In genomic region chr5:103232393-103232999, GRCh38 we compare ENCODE assay signal across 9 cellular contexts. TPM values are rescaled to one million over a fixed set of nuclear protein-coding genes. Genes with fewer than 3 reads are reported as not detected.
DNase-seq lines count a peak whose midpoint lies in the region; ATAC-seq, FAIRE-seq and TF ChIP-seq lines count a peak whose summit lies in the region.
"Had no signal": no experiment of that assay in that cellular context is flagged by ENCODE, and none has a peak within 500 bp of the region (broad histone marks: within the 10 kb centered on the region; RNA-seq: fewer than 3 reads in every experiment).

No MANE protein-coding gene starts in this region.

- no peak overlapping the region for H3K23ac ChIP-seq in H1 (ENCODE audit: insufficient read length)

- TF ChIP-seq POLR2A in H1 (IDR thresholded peaks at IDR 0.05; ENCODE audit: control extremely low read depth in 1 of 2, low read depth in 2 of 2, low read length in 2 of 2), result no peak

- no peak for TF ChIP-seq EP300 in H1 (IDR thresholded peaks at IDR 0.05; ENCODE audit: borderline replicate concordance in 1 of 2, low read depth in 2 of 2, low read length in 2 of 2)

- peak; percentile 97 for ATAC-seq in DND-41 (ENCODE audit: insufficient read depth, low read depth)
- peak; percentile 86 for ATAC-seq in GM18909 (IDR thresholded peaks at IDR 0.05; ENCODE audit: poor library complexity, unreplicated experiment)
- peak; percentile 76 for ATAC-seq in HG03139 (IDR thresholded peaks at IDR 0.05; ENCODE audit: unreplicated experiment)

- H3K4me1 ChIP-seq in DND-41 (ENCODE audit: insufficient read depth, low read length) (no peaks in the 10 kb centered on the region), H1 (replicated peaks in 1 of 4; ENCODE audit: control insufficient read depth in 3 of 4, insufficient read depth in 4 of 4, low read length in 3 of 4) (no peaks in the 10 kb centered on the region)

- no peak overlapping the region for H3K4me2 ChIP-seq in DND-41 (ENCODE audit: insufficient read depth, low read length)
- H3K4me2 ChIP-seq in H1 (ENCODE audit: insufficient read depth in 1 of 2, low read depth in 2 of 2, low read length in 2 of 2), result no peak overlapping the region

- H4K5ac ChIP-seq in H1 (ENCODE audit: insufficient read length, low read depth, low read length), result no peak overlapping the region

- H3K4me1 Mint-ChIP-seq in nephron, result peaks cover 9% of the 10 kb centered on the region

- H2BK20ac ChIP-seq in H1 (ENCODE audit: low read length), result no peak overlapping the region

- POLR2A ChIA-PET in H1 (lab: Charles Lee; ENCODE audit: partially characterized antibody), result no interaction called here

- H3K27me3 Mint-ChIP-seq in nephron (ENCODE audit: low read depth), result no peaks in the 10 kb centered on the region

- no peaks in the 10 kb centered on the region for H3K23me2 ChIP-seq in H1 (ENCODE audit: low read depth, low read length)

- H3K27ac Mint-ChIP-seq in nephron, result no peak overlapping the region
- H3K27ac Mint-ChIP-seq: activated naive CD8-positive, alpha-beta T cell had no signal

- TF ChIP-seq CTCF in DND-41 (IDR thresholded peaks at IDR 0.05; ENCODE audit: borderline replicate concordance, extremely low read depth, low read length, poor library complexity, severe bottlenecking) (peak; percentile 80), H1 (IDR thresholded peaks at IDR 0.05; ENCODE audit: control extremely low read depth in 1 of 3, insufficient read depth in 1 of 3, low read depth in 1 of 3, low read length in 3 of 3) (peak in 2 of 3 experiments; percentile 47 to 62; a peak in 2 of 4 replicates), nephron (IDR thresholded peaks at IDR 0.05; ENCODE audit: unreplicated experiment in 3 of 3) (peak; percentile 52 to 66 (median 54))

- no peak overlapping the region for H3K4me3 Mint-ChIP-seq in nephron
- H3K4me3 Mint-ChIP-seq: activated naive CD8-positive, alpha-beta T cell had no signal

- no peak overlapping the region for H2AK5ac ChIP-seq in H1 (ENCODE audit: low read depth, low read length)

- no peak for FAIRE-seq in H1 (lab: Jason Lieb, UNC)

- no peak overlapping the region for H3K18ac ChIP-seq in H1 (ENCODE audit: extremely low read depth, low read length)

- CTCF ChIA-PET in H1 (lab: Charles Lee; ENCODE audit: partially characterized antibody), result interaction anchor here (0.6 to 4.7 kb wide), 28 partner anchors 7 to 423 kb away, joined by 3 to 37 read pairs (median 4); partner anchors contain the start of gene GIN1

- H3K79me2 ChIP-seq in DND-41 (ENCODE audit: insufficient read depth, low read length) (no peaks in the 10 kb centered on the region), H1 (ENCODE audit: control insufficient read depth in 1 of 2, insufficient read depth in 2 of 2, low read length in 2 of 2) (no peaks in the 10 kb centered on the region)

- no peak overlapping the region for H3K27ac ChIP-seq in DND-41 (ENCODE audit: low read length)
- H3K27ac ChIP-seq in H1 (ENCODE audit: low read depth, low read length), result no peak overlapping the region

- H3K27me3 ChIP-seq in DND-41 (ENCODE audit: insufficient read depth, low read length, poor library complexity) (no peaks in the 10 kb centered on the region), H1 (replicated peaks in 1 of 4; ENCODE audit: control insufficient read depth in 3 of 4, extremely low read depth in 1 of 4, insufficient read depth in 3 of 4, low read length in 3 of 4) (no peaks in the 10 kb centered on the region)

- DNase-seq in DND-41 (no peak), OCI-M1 (lab: John Stamatoyannopoulos, UW) (peak; percentile 56), H1 (ENCODE audit: low read depth in 1 of 2, low spot score in 2 of 2) (no peak), NOMO-1 treated with dmso at 0.1 percent for 144 hours (lab: John Stamatoyannopoulos, UW; ENCODE audit: unreplicated experiment) (no peak), activated T-cell treated with anti-CD3 and anti-CD28 coated beads for 4 hours (no peak)

- H2BK120ac ChIP-seq in H1 (replicated peaks; ENCODE audit: low read depth, low read length), result no peak overlapping the region

- no peak overlapping the region for H3K4ac ChIP-seq in H1 (replicated peaks; ENCODE audit: insufficient read length, low read depth, low read length)

- no peak overlapping the region for H4K8ac ChIP-seq in H1 (ENCODE audit: extremely low read depth, insufficient read depth, low read length)

- 87% methylated on average over 7 of the region's 7 CpGs; no CpG with 5 or more reads in 1 of the 2 experiments for WGBS in H1 (ENCODE audit: extremely low coverage in 1 of 2, insufficient coverage in 1 of 2, insufficient read length in 1 of 2, insufficient replicate concordance in 2 of 2, low coverage in 1 of 2, low lambda C conversion rate in 2 of 2, missing lambda C conversion rate in 1 of 2), 2 experiments

- H3K9me3 ChIP-seq in DND-41 (ENCODE audit: insufficient read depth, low read length, severe bottlenecking) (no peaks in the 10 kb centered on the region), H1 (ENCODE audit: insufficient read depth in 2 of 2, low read depth in 1 of 2, low read length in 1 of 2) (no peaks in the 10 kb centered on the region)

- no peak overlapping the region for H2AFZ ChIP-seq in DND-41 (ENCODE audit: low read depth, low read length)
- no peak overlapping the region for H2AFZ ChIP-seq in H1 (ENCODE audit: low read length)

- H3K79me1 ChIP-seq in H1 (ENCODE audit: low read depth, low read length), result no peaks in the 10 kb centered on the region

- H3K36me3 Mint-ChIP-seq in nephron (ENCODE audit: low read depth), result no peaks in the 10 kb centered on the region
- H3K36me3 Mint-ChIP-seq: activated naive CD8-positive, alpha-beta T cell had no signal

- H4K91ac ChIP-seq in H1 (replicated peaks; ENCODE audit: insufficient read length, low read length), result no peak overlapping the region

- H3K36me3 ChIP-seq in DND-41 (ENCODE audit: insufficient read depth, low read length), result no peaks in the 10 kb centered on the region
- no peaks in the 10 kb centered on the region for H3K36me3 ChIP-seq in H1 (ENCODE audit: control insufficient read depth in 2 of 4, insufficient read depth in 4 of 4, low read length in 3 of 4)

- H3K9ac ChIP-seq in DND-41 (ENCODE audit: low read depth, low read length), result no peak overlapping the region
- H3K9ac ChIP-seq in H1 (replicated peaks in 1 of 4; ENCODE audit: extremely low read depth in 1 of 4, low read depth in 3 of 4, low read length in 3 of 4), result no peak overlapping the region

- TF ChIP-seq RAD21 in H1 (IDR thresholded peaks at IDR 0.05 in 1 of 2, conservative IDR thresholded peaks at IDR 0.05 in 1 of 2; ENCODE audit: low read depth in 2 of 2, low read length in 2 of 2), result peak; percentile 64 to 68

- H2BK12ac ChIP-seq in H1 (ENCODE audit: low read depth, low read length), result no peak overlapping the region

- no peak overlapping the region for H3K56ac ChIP-seq in H1 (replicated peaks; ENCODE audit: insufficient read length, low read depth, low read length)

- H3K9me3 Mint-ChIP-seq in nephron, result peaks cover 6% of the 10 kb centered on the region

- H4K20me1 ChIP-seq in DND-41 (ENCODE audit: insufficient read depth, low read length) (no peaks in the 10 kb centered on the region), H1 (replicated peaks in 1 of 2; ENCODE audit: control insufficient read depth in 1 of 2, insufficient read depth in 2 of 2, low read length in 2 of 2) (no peaks in the 10 kb centered on the region)

- H3K14ac ChIP-seq in H1 (ENCODE audit: insufficient read length), result no peak overlapping the region

- H2BK15ac ChIP-seq in H1 (ENCODE audit: low read length), result no peak overlapping the region

- no peak overlapping the region for H2BK5ac ChIP-seq in H1 (ENCODE audit: low read depth, low read length)

- H3K4me3 ChIP-seq in DND-41 (ENCODE audit: low read depth in 1 of 2, low read length in 2 of 2) (no peak overlapping the region), H1 (ENCODE audit: extremely low read depth in 1 of 4, insufficient read depth in 2 of 4, low read depth in 3 of 4, low read length in 4 of 4) (no peak overlapping the region)

TF ChIP-seq in H1, 55 proteins besides CTCF, POLR2A, EP300 and RAD21:
- TF ChIP-seq GABPA (IDR thresholded peaks at IDR 0.05; ENCODE audit: borderline replicate concordance, insufficient read depth, low read length) (no peak), BCL11A (IDR thresholded peaks at IDR 0.05; ENCODE audit: low read depth in 2 of 2, low read length in 2 of 2) (no peak), EZH2 (IDR thresholded peaks at IDR 0.05; ENCODE audit: low read depth, low read length, severe bottlenecking) (no peak), KDM4A (IDR thresholded peaks at IDR 0.05; ENCODE audit: low read depth, low read length, severe bottlenecking) (no peak)

RNA-seq across cellular contexts. Expression of gene MACIR, which starts 26.1 kb away (rescaled TPM):
- 17.7 and 19.2 TPM in 2 replicates for total RNA-seq in H1 (2021; fragmentation: NEBNext Ultra II Directional; extraction: Animal tissue kit (Norgen Biotek cat#: 25700))
- 8.0 and 8.2 TPM in 2 replicates for polyA plus RNA-seq in H1 (2011; rRNA removed)
- polyA plus RNA-seq in H1 (2011; cell fraction: cytosol; rRNA removed), result 10.9 TPM
- polyA plus RNA-seq in H1 (2011; cell fraction: nucleus; rRNA removed), result 8.5 TPM
- 11.7 to 17.0 TPM (median 13.8 TPM) in 4 replicates for polyA plus RNA-seq in H1 (2012, experiment 1 of 2)
- 2.7 TPM for polyA plus RNA-seq in H1 (2012, experiment 2 of 2)
- 9.4 TPM for polyA plus RNA-seq in H1 (2013, experiment 1 of 2)
- 9.7 TPM for polyA plus RNA-seq in H1 (2013, experiment 2 of 2)
- 15.4 and 23.3 TPM in 2 replicates for polyA minus RNA-seq in H1 (2011; rRNA and poly(A)+ RNA removed)
- 6.0 TPM for polyA minus RNA-seq in H1 (2011; cell fraction: cytosol; rRNA and poly(A)+ RNA removed)
- polyA minus RNA-seq in H1 (2011; cell fraction: nucleus; rRNA and poly(A)+ RNA removed), result 8.4 TPM
